9 cellular contexts compared by ENCODE assay signal in genomic region chr1:164765557-164765956, GRCh38.
DNase-seq lines count a peak whose midpoint lies in the region; ATAC-seq, FAIRE-seq and TF ChIP-seq lines count a peak whose summit lies in the region.
"Had no signal": no experiment of that assay in that cellular context is flagged by ENCODE, and none has a peak within 500 bp of the region (broad histone marks: within the 10 kb centered on the region; RNA-seq: fewer than 3 reads in every experiment).

No MANE protein-coding gene starts in this region.

- no peaks in the 10 kb centered on the region for H4K20me1 ChIP-seq in astrocyte (ENCODE audit: insufficient read depth, low read length)

- peaks cover 79% of the 10 kb centered on the region for H3K4me1 Mint-ChIP-seq in HFFc6 (ENCODE audit: low read depth)
- peaks cover 58% of the 10 kb centered on the region for H3K4me1 Mint-ChIP-seq in astrocyte (ENCODE audit: low read depth, unreplicated experiment)

- H3K9me3 Mint-ChIP-seq in HFFc6 (no peaks in the 10 kb centered on the region), astrocyte (ENCODE audit: unreplicated experiment) (no peaks in the 10 kb centered on the region)
- H3K9me3 Mint-ChIP-seq: dendritic cell treated with granulocyte-macrophage colony-stimulating factor and Interleukin-4, amounts not matched to agents 40 ng/mL and 50 ng/mL, for 4 days had no signal

- H3K27ac ChIP-seq in astrocyte (ENCODE audit: low read depth, low read length) (peak overlapping the region; percentile 86), suprapubic skin (peak overlapping the region; percentile 44)

- DNase-seq in HFFc6, result peak; percentile 91
- peak; percentile 94 for DNase-seq in astrocyte (ENCODE audit: low read depth)
- peak; percentile 59 for DNase-seq in hepatic stellate cell (ENCODE audit: low spot score)
- no peak for DNase-seq in suprapubic skin (ENCODE audit: low spot score in 2 of 2)
- no peak for DNase-seq in stimulated activated CD4-positive, alpha-beta T cell treated with anti-CD3 and anti-CD28 coated beads, Interleukin-12 subunit alpha, Interleukin-12 subunit beta, amount 100 ng/mL, for 4 hours

- no peak overlapping the region for H3K4me3 ChIP-seq in astrocyte (ENCODE audit: insufficient read depth, low read depth, low read length)
- no peak overlapping the region for H3K4me3 ChIP-seq in suprapubic skin

- H2AFZ ChIP-seq in astrocyte (ENCODE audit: low read depth, low read length), result no peak overlapping the region

- H3K4me2 ChIP-seq in astrocyte (ENCODE audit: low read length), result peak overlapping the region; percentile 51

- H3K9me3 ChIP-seq in astrocyte (ENCODE audit: insufficient read depth, low read depth, low read length) (no peaks in the 10 kb centered on the region), suprapubic skin (no peaks in the 10 kb centered on the region)

- H3K27me3 ChIP-seq in astrocyte (ENCODE audit: insufficient read depth, low read length) (no peaks in the 10 kb centered on the region), suprapubic skin (no peaks in the 10 kb centered on the region)

- no peak for TF ChIP-seq POLR2A in suprapubic skin (IDR thresholded peaks at IDR 0.05)

- peak; percentile 43 for FAIRE-seq in astrocyte (lab: Jason Lieb, UNC)

- H3K36me3 Mint-ChIP-seq in HFFc6 (ENCODE audit: low read depth) (peaks cover 5% of the 10 kb centered on the region; the same call in 1 of the 2 replicates), astrocyte (ENCODE audit: low read depth, unreplicated experiment) (no peaks in the 10 kb centered on the region)

- TF ChIP-seq EP300 in suprapubic skin (IDR thresholded peaks at IDR 0.05), result no peak

- ATAC-seq in HG02588 (IDR thresholded peaks at IDR 0.05; ENCODE audit: unreplicated experiment), result no peak
- ATAC-seq in GM19328 (IDR thresholded peaks at IDR 0.05; ENCODE audit: unreplicated experiment), result no peak
- no peak for ATAC-seq in GM21723 (IDR thresholded peaks at IDR 0.05; ENCODE audit: unreplicated experiment)

- H3K27me3 Mint-ChIP-seq in HFFc6 (ENCODE audit: insufficient read depth) (no peaks in the 10 kb centered on the region; the same call in 1 of the 2 replicates), astrocyte (ENCODE audit: low read depth, unreplicated experiment) (no peaks in the 10 kb centered on the region)
- H3K27me3 Mint-ChIP-seq: dendritic cell treated with granulocyte-macrophage colony-stimulating factor and Interleukin-4, amounts not matched to agents 40 ng/mL and 50 ng/mL, for 4 days had no signal

- no peaks in the 10 kb centered on the region for H3K79me2 ChIP-seq in astrocyte (ENCODE audit: insufficient read depth, low read length)

- H3K27ac Mint-ChIP-seq in HFFc6 (peak overlapping the region; percentile 92), astrocyte (ENCODE audit: unreplicated experiment) (peak overlapping the region; percentile 100)
- H3K27ac Mint-ChIP-seq: dendritic cell treated with granulocyte-macrophage colony-stimulating factor and Interleukin-4, amounts not matched to agents 40 ng/mL and 50 ng/mL, for 4 days had no signal

- H3K36me3 ChIP-seq in astrocyte (ENCODE audit: insufficient read depth, low read length), result no peaks in the 10 kb centered on the region
- H3K36me3 ChIP-seq in suprapubic skin, result no peaks in the 10 kb centered on the region

- peaks cover 43% of the 10 kb centered on the region for H3K4me1 ChIP-seq in astrocyte (ENCODE audit: insufficient read depth, low read length)
- peaks cover 24% of the 10 kb centered on the region for H3K4me1 ChIP-seq in suprapubic skin

- TF ChIP-seq CTCF in HFFc6 (IDR thresholded peaks at IDR 0.05), result no peak
- TF ChIP-seq CTCF in astrocyte (IDR thresholded peaks at IDR 0.05; ENCODE audit: insufficient read depth, low read depth, low read length), result no peak
- no peak for TF ChIP-seq CTCF in suprapubic skin (IDR thresholded peaks at IDR 0.05)

- H3K4me3 Mint-ChIP-seq in HFFc6 (peak overlapping the region; percentile 67), astrocyte (ENCODE audit: unreplicated experiment) (peak overlapping the region; percentile 9)
- H3K4me3 Mint-ChIP-seq: dendritic cell treated with granulocyte-macrophage colony-stimulating factor and Interleukin-4, amounts not matched to agents 40 ng/mL and 50 ng/mL, for 4 days had no signal

- peak overlapping the region; percentile 75 for H3K9ac ChIP-seq in astrocyte (ENCODE audit: low read length)

Comparison
In these comparisons a context has a peak if more than half of its experiments do, and no peak if none do; other contexts are left out.
1. DNase-seq: peak in HFFc6 (single experiment), astrocyte (single experiment) and hepatic stellate cell (single experiment); none in suprapubic skin (0 of 2) and stimulated activated CD4-positive, alpha-beta T cell treated with anti-CD3 and anti-CD28 coated beads, Interleukin-12 subunit alpha, Interleukin-12 subunit beta, amount 100 ng/mL, for 4 hours (single experiment).